ENCODE assay signal across 8 cellular contexts in the genomic region with DNA sequence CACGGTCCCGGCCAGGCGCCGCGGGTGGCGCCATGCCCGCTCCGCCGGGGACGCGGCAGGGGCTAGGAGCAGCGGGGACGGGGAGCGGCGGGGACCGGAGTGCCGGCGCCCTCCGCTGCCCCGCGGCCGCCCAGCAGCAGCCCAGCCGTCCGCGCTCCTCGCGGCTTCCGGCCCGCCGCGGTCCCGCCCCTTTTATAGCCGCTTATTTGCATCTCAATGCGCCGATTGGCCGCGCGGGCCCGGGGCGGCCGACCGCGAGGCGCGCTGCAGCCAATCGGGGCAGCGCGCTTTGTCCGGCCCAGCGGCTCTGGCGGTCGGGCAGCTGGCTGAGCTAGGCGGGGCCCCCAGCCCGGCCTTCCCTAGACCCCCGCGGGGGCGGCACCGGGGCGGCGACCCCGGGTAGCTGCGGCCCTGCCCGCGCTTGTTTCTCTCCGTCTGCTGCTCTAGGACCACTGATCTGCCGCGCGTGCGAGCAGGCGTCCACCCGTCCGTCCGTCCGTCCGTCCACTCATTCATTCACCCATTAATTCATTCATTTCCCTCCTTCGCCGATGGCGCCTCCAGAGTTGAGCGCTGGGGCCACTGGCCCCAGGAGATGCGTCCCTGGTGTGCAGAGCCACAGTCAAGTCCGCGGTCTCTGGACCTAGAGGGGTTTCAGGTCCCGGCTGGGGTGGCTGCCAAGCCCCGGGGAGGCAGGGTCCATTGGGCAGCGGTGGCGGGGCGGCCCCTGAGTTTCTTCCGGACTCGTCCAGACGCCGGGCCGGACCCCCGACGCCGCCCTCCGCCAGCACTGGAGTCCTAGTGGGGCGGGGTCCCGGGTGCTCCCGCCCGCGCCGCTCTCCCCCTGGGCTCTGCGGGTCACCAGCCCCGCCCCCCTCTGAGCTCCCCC. TPM values are rescaled to one million over a fixed set of nuclear protein-coding genes. Genes with fewer than 3 reads are reported as not detected.
DNase-seq lines count a peak whose midpoint lies in the region; ATAC-seq lines count a peak whose summit lies in the region.

A gene with protein sequence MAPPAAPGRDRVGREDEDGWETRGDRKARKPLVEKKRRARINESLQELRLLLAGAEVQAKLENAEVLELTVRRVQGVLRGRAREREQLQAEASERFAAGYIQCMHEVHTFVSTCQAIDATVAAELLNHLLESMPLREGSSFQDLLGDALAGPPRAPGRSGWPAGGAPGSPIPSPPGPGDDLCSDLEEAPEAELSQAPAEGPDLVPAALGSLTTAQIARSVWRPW (minus strand): TSS at position 167 of the 889 bp plus-strand sequence. CDS start 133 bp downstream, at position 34.

- H3K9me3 Mint-ChIP-seq in CD4-positive, CD25-positive, alpha-beta regulatory T cell: no peaks in the 10 kb centered on the region
- no peaks in the 10 kb centered on the region for H3K9me3 Mint-ChIP-seq in activated CD4-positive, alpha-beta memory T cell treated with anti-CD3 and anti-CD28 coated beads for 36 hours

- peak within 1 kb of the TSS; percentile 75 for H3K4me2 ChIP-seq in mesendoderm (ENCODE audit: low read length)

- no peak within 1 kb of the TSS for H4K5ac ChIP-seq in mesendoderm (ENCODE audit: low read length)

- no peaks in the 10 kb centered on the region for H3K79me1 ChIP-seq in mesendoderm (ENCODE audit: low read length)

- peak within 1 kb of the TSS; percentile 66 for H3K23ac ChIP-seq in mesendoderm (ENCODE audit: low read length)

- no peak within 1 kb of the TSS for H3K4ac ChIP-seq in mesendoderm (ENCODE audit: low read depth, low read length)

- H3K27ac Mint-ChIP-seq in CD4-positive, CD25-positive, alpha-beta regulatory T cell: peak within 1 kb of the TSS in 2 of 3 donors; percentile 81 to 89
- H3K27ac Mint-ChIP-seq in activated CD4-positive, alpha-beta memory T cell treated with anti-CD3 and anti-CD28 coated beads for 36 hours: no peak within 1 kb of the TSS

- no peaks in the 10 kb centered on the region for H3K79me2 ChIP-seq in mesendoderm (ENCODE audit: control insufficient read depth, insufficient read depth, low read length)

- POLR2A ChIA-PET in activated CD4-positive, alpha-beta memory T cell treated with anti-CD3 and anti-CD28 coated beads for 36 hours (lab: Charles Lee): interaction anchor here (1.5 kb wide), 1 partner anchor 37 kb away, joined by 3 read pairs; no protein-coding TSS in a partner anchor

- peaks cover 36% of the 10 kb centered on the region for H3K27me3 Mint-ChIP-seq in CD4-positive, CD25-positive, alpha-beta regulatory T cell
- H3K27me3 Mint-ChIP-seq in activated CD4-positive, alpha-beta memory T cell treated with anti-CD3 and anti-CD28 coated beads for 36 hours: peaks cover 16% of the 10 kb centered on the region

- H3K56ac ChIP-seq in mesendoderm (ENCODE audit: low read length): peak within 1 kb of the TSS; percentile 93

- CTCF ChIA-PET in activated CD4-positive, alpha-beta memory T cell treated with anti-CD3 and anti-CD28 coated beads for 36 hours (lab: Charles Lee): no interaction called here

- H3K4me1 Mint-ChIP-seq in CD4-positive, CD25-positive, alpha-beta regulatory T cell: peaks cover 0 to 10% (median 4%) of the 10 kb centered on the region in 4 donors
- H3K4me1 Mint-ChIP-seq in activated CD4-positive, alpha-beta memory T cell treated with anti-CD3 and anti-CD28 coated beads for 36 hours (ENCODE audit: low read depth): peaks cover 3% of the 10 kb centered on the region

- H3K27ac ChIP-seq in CD4-positive, CD25-positive, alpha-beta regulatory T cell (ENCODE audit: insufficient read depth, low read length, poor library complexity, severe bottlenecking): no peak within 1 kb of the TSS
- H3K27ac ChIP-seq in effector memory CD4-positive, alpha-beta T cell (ENCODE audit: insufficient read depth, low read length, poor library complexity, severe bottlenecking): no peak within 1 kb of the TSS
- H3K27ac ChIP-seq in mesendoderm (ENCODE audit: low read depth, low read length): peak within 1 kb of the TSS; percentile 96

- no peaks in the 10 kb centered on the region for H3K9me3 ChIP-seq in CD4-positive, CD25-positive, alpha-beta regulatory T cell (ENCODE audit: control insufficient read depth in 2 of 2, low read length in 2 of 2)
- no peaks in the 10 kb centered on the region for H3K9me3 ChIP-seq in effector memory CD4-positive, alpha-beta T cell (ENCODE audit: control insufficient read depth, low read length)

- peaks cover 19% of the 10 kb centered on the region for H3K4me1 ChIP-seq in CD4-positive, CD25-positive, alpha-beta regulatory T cell (ENCODE audit: control insufficient read depth, insufficient read depth, low read length, poor library complexity, severe bottlenecking)
- peaks cover 13% of the 10 kb centered on the region for H3K4me1 ChIP-seq in effector memory CD4-positive, alpha-beta T cell (ENCODE audit: control insufficient read depth, insufficient read depth, low read length, poor library complexity, severe bottlenecking)
- H3K4me1 ChIP-seq in mesendoderm (ENCODE audit: control insufficient read depth, low read depth, low read length): no peaks in the 10 kb centered on the region

- H3K9ac ChIP-seq in mesendoderm (ENCODE audit: low read length): peak within 1 kb of the TSS; percentile 91

- H3K18ac ChIP-seq in mesendoderm (ENCODE audit: low read length): peak within 1 kb of the TSS; percentile 81

- no peak within 1 kb of the TSS for H2BK15ac ChIP-seq in mesendoderm (replicated peaks; ENCODE audit: low read depth)

- peak; percentile 72 to 83 (median 74) for DNase-seq in CD4-positive, CD25-positive, alpha-beta regulatory T cell
- peak; percentile 85 for DNase-seq in NCI-H748 treated with DMSO at 0.1 percent for 48 hours (lab: John Stamatoyannopoulos, UW)
- peak; percentile 83 for DNase-seq in activated CD4-positive, alpha-beta memory T cell treated with anti-CD3 and anti-CD28 coated beads for 36 hours
- DNase-seq in effector memory CD4-positive, alpha-beta T cell: peak; percentile 62 to 74 (median 63)
- DNase-seq in mesendoderm: peak; percentile 97
- DNase-seq in stimulated activated CD8-positive, alpha-beta memory T cell treated with anti-CD3 and anti-CD28 coated beads, Interleukin-12 subunit alpha, Interleukin-12 subunit beta, amount 100 ng/mL, for 1 hour (ENCODE audit: low read depth): peak; percentile 50

- H3K36me3 ChIP-seq in CD4-positive, CD25-positive, alpha-beta regulatory T cell (ENCODE audit: control insufficient read depth, insufficient read depth, low read length): no peaks in the 10 kb centered on the region
- no peaks in the 10 kb centered on the region for H3K36me3 ChIP-seq in effector memory CD4-positive, alpha-beta T cell (ENCODE audit: control insufficient read depth, insufficient read depth, low read length)
- H3K36me3 ChIP-seq in mesendoderm (ENCODE audit: control insufficient read depth, insufficient read depth, low read length): no peaks in the 10 kb centered on the region

- H4K8ac ChIP-seq in mesendoderm (ENCODE audit: low read depth, low read length): no peak within 1 kb of the TSS

- peak within 1 kb of the TSS; percentile 7 for H2BK120ac ChIP-seq in mesendoderm (ENCODE audit: low read depth, low read length)

- WGBS in mesendoderm (ENCODE audit: extremely low coverage, insufficient coverage, low lambda C conversion rate): no CpG with 5 or more reads among the region's 104 CpGs

- peak within 1 kb of the TSS; percentile 30 for H2BK5ac ChIP-seq in mesendoderm (ENCODE audit: low read length)

- H3K4me3 Mint-ChIP-seq in CD4-positive, CD25-positive, alpha-beta regulatory T cell: peak within 1 kb of the TSS; percentile 77 to 94 (median 90)
- H3K4me3 Mint-ChIP-seq in activated CD4-positive, alpha-beta memory T cell treated with anti-CD3 and anti-CD28 coated beads for 36 hours: peak within 1 kb of the TSS; percentile 81

- H3K4me3 ChIP-seq in CD4-positive, CD25-positive, alpha-beta regulatory T cell (ENCODE audit: low read depth, low read length): no peak within 1 kb of the TSS
- H3K4me3 ChIP-seq in effector memory CD4-positive, alpha-beta T cell (ENCODE audit: insufficient read depth, low read depth, low read length, poor library complexity, severe bottlenecking): peak within 1 kb of the TSS; percentile 62
- H3K4me3 ChIP-seq in mesendoderm (ENCODE audit: low read length): peak within 1 kb of the TSS; percentile 69

- peaks cover 12% of the 10 kb centered on the region for H3K27me3 ChIP-seq in CD4-positive, CD25-positive, alpha-beta regulatory T cell (ENCODE audit: control insufficient read depth, insufficient read depth, low read length)
- H3K27me3 ChIP-seq in effector memory CD4-positive, alpha-beta T cell (replicated peaks; ENCODE audit: control insufficient read depth, insufficient read depth, low read length, poor library complexity, severe bottlenecking): no peaks in the 10 kb centered on the region
- peaks cover 7% of the 10 kb centered on the region for H3K27me3 ChIP-seq in mesendoderm (ENCODE audit: insufficient read depth, low read length, poor library complexity)

- no peak within 1 kb of the TSS for H2AK5ac ChIP-seq in mesendoderm (ENCODE audit: low read length)

- ATAC-seq in CD4-positive, CD25-positive, alpha-beta regulatory T cell (ENCODE audit: low read depth in 2 of 2): peak; percentile 76 to 83
- ATAC-seq in GM19438 (IDR thresholded peaks at IDR 0.05; ENCODE audit: low read depth, unreplicated experiment) (peak; percentile 82), HG03565 (IDR thresholded peaks at IDR 0.05; ENCODE audit: unreplicated experiment) (peak; percentile 85)

- H3K36me3 Mint-ChIP-seq in CD4-positive, CD25-positive, alpha-beta regulatory T cell: peaks cover 1% of the 10 kb centered on the region
- H3K36me3 Mint-ChIP-seq in activated CD4-positive, alpha-beta memory T cell treated with anti-CD3 and anti-CD28 coated beads for 36 hours: no peaks in the 10 kb centered on the region

- intact Hi-C loops in activated CD4-positive, alpha-beta memory T cell treated with anti-CD3 and anti-CD28 coated beads for 36 hours (cut with micrococcal nuclease): loop anchor here (10.0 kb wide), 1 partner anchor 275 kb away; a partner anchor contains a TSS

RNA-seq across cellular contexts. Expression of the gene that starts here (rescaled TPM):
- total RNA-seq in CD4-positive, CD25-positive, alpha-beta regulatory T cell: 1.5 TPM
- 1 to 10 TPM; 2.1 to 3.9 (median 2.5) TPM for polyA plus RNA-seq in CD4-positive, CD25-positive, alpha-beta regulatory T cell
- 1 to 10 TPM; 3.1 to 3.3 TPM for total RNA-seq in activated CD4-positive, alpha-beta memory T cell treated with anti-CD3 and anti-CD28 coated beads for 36 hours
- 14.7 TPM for polyA plus RNA-seq in mesendoderm (2013, experiment 1 of 2)
- polyA plus RNA-seq in mesendoderm (2013, experiment 2 of 2): 14.6 TPM
